23 cellular contexts compared by ENCODE assay signal in genomic region chr22:39974065-39974464, GRCh38. TPM values are rescaled to one million over a fixed set of nuclear protein-coding genes. Genes with fewer than 3 reads are reported as not detected.
DNase-seq lines count a peak whose midpoint lies in the region; ATAC-seq, FAIRE-seq and TF ChIP-seq lines count a peak whose summit lies in the region.
"Had no signal": no experiment of that assay in that cellular context is flagged by ENCODE, and none has a peak within 500 bp of the region (broad histone marks: within the 10 kb centered on the region; RNA-seq: fewer than 3 reads in every experiment).

No MANE protein-coding gene starts in this region.

- no peak for TF ChIP-seq EP300 in K562 (IDR thresholded peaks at IDR 0.05; ENCODE audit: low read length)

- no peak overlapping the region for H2AFZ ChIP-seq in K562 (ENCODE audit: low read depth, low read length)
- H2AFZ ChIP-seq: GM23248 had no signal

- no peak overlapping the region for H3K9ac ChIP-seq in K562 (ENCODE audit: insufficient read depth in 1 of 2, low read depth in 2 of 2, low read length in 2 of 2)
- H3K9ac ChIP-seq: GM23248 had no signal

- peaks cover 52% of the 10 kb centered on the region for H3K36me3 ChIP-seq in CD4-positive, CD25-positive, alpha-beta regulatory T cell (ENCODE audit: control insufficient read depth, insufficient read depth, low read length)
- peaks cover 43% of the 10 kb centered on the region for H3K36me3 ChIP-seq in CD8-positive, alpha-beta T cell (ENCODE audit: insufficient read depth, low read length)
- H3K36me3 ChIP-seq in K562 (ENCODE audit: control insufficient read depth, insufficient read depth, low read length) (peaks cover 43% of the 10 kb centered on the region; the same call in 2 of the 3 replicates), pancreas (no peaks in the 10 kb centered on the region)
- H3K36me3 ChIP-seq: BE2C had no signal

- no peak overlapping the region for H3K4me3 Mint-ChIP-seq in CD4-positive, CD25-positive, alpha-beta regulatory T cell
- no peak overlapping the region for H3K4me3 Mint-ChIP-seq in CD8-positive, alpha-beta T cell
- H3K4me3 Mint-ChIP-seq in stimulated activated effector memory CD8-positive, alpha-beta T cell treated with anti-CD3 and anti-CD28 coated beads, Interleukin-12 subunit alpha, Interleukin-12 subunit beta, amount 100 ng/mL, for 72 hours: no peak overlapping the region
- H3K4me3 Mint-ChIP-seq: CD4-positive, alpha-beta T cell; HFFc6; IgD-negative memory B cell had no signal

- in situ Hi-C loops in K562 (cut with MboI): no loop called here

- H3K27ac ChIP-seq in CD4-positive, CD25-positive, alpha-beta regulatory T cell (ENCODE audit: insufficient read depth, low read length, poor library complexity, severe bottlenecking): no peak overlapping the region
- no peak overlapping the region for H3K27ac ChIP-seq in CD8-positive, alpha-beta T cell (ENCODE audit: low read depth, low read length)
- H3K27ac ChIP-seq in K562 (ENCODE audit: extremely low read depth, low read depth, low read length) (no peak overlapping the region), pancreas (no peak overlapping the region)
- H3K27ac ChIP-seq: GM23248 had no signal

- no peaks in the 10 kb centered on the region for H3K4me1 ChIP-seq in CD4-positive, CD25-positive, alpha-beta regulatory T cell (ENCODE audit: control insufficient read depth, insufficient read depth, low read length, poor library complexity, severe bottlenecking)
- H3K4me1 ChIP-seq in CD8-positive, alpha-beta T cell (ENCODE audit: insufficient read depth, low read length): no peaks in the 10 kb centered on the region
- H3K4me1 ChIP-seq in K562 (replicated peaks in 1 of 2; ENCODE audit: control insufficient read depth in 2 of 2, insufficient read depth in 2 of 2, low read length in 2 of 2) (peaks cover 0 to 2% of the 10 kb centered on the region in 2 experiments; a peak in 1 of 5 replicates), pancreas (no peaks in the 10 kb centered on the region)
- H3K4me1 ChIP-seq: BE2C had no signal

- intact Hi-C loops in CD8-positive, alpha-beta T cell (cut with DNase I, micrococcal nuclease): loop anchor here in 1 of 2 experiments (5.0 kb wide), 1 partner anchor 33 kb away; no protein-coding TSS in a partner anchor
- intact Hi-C loops in K562 (cut with micrococcal nuclease) (no loop called here), pancreas (cut with DNase I) (no loop called here)

- peaks cover 49% of the 10 kb centered on the region for H3K36me3 Mint-ChIP-seq in CD4-positive, CD25-positive, alpha-beta regulatory T cell
- H3K36me3 Mint-ChIP-seq in CD8-positive, alpha-beta T cell: peaks cover 79% of the 10 kb centered on the region
- peaks cover 57% of the 10 kb centered on the region for H3K36me3 Mint-ChIP-seq in stimulated activated effector memory CD8-positive, alpha-beta T cell treated with anti-CD3 and anti-CD28 coated beads, Interleukin-12 subunit alpha, Interleukin-12 subunit beta, amount 100 ng/mL, for 72 hours

- CTCF ChIA-PET in CD8-positive, alpha-beta T cell (lab: Charles Lee): interaction anchor here (0.5 to 1.6 kb wide), 4 partner anchors 8 to 79 kb away, joined by 3 to 4 read pairs (median 3); no protein-coding TSS in a partner anchor
- CTCF ChIA-PET in K562 (lab: Yijun Ruan, JAX; ENCODE audit: low intra/inter-chr PET ratio): no interaction called here

- no peak overlapping the region for H3K4me2 ChIP-seq in K562 (ENCODE audit: insufficient read depth, low read length)

- TF ChIP-seq CTCF in CD8-positive, alpha-beta T cell (IDR thresholded peaks at IDR 0.05): no peak
- no peak for TF ChIP-seq CTCF in K562 (IDR thresholded peaks at IDR 0.05 in 2 of 3, conservative IDR thresholded peaks at IDR 0.05 in 1 of 3; ENCODE audit: insufficient read depth in 2 of 3, low read depth in 1 of 3, low read length in 3 of 3)
- TF ChIP-seq CTCF in pancreas (IDR thresholded peaks at IDR 0.05): no peak

- POLR2A ChIA-PET in CD8-positive, alpha-beta T cell (lab: Charles Lee): interaction anchor here (1.0 to 1.8 kb wide), 4 partner anchors 8 to 51 kb away, joined by 3 to 7 read pairs (median 4); no protein-coding TSS in a partner anchor
- POLR2A ChIA-PET in K562 (lab: Yijun Ruan, JAX): interaction anchor here (0.7 to 2.8 kb wide), 9 partner anchors 9 to 400 kb away, joined by 3 to 14 read pairs (median 5); no protein-coding TSS in a partner anchor

- H3K9me3 Mint-ChIP-seq in CD4-positive, CD25-positive, alpha-beta regulatory T cell: peaks cover 0 to 1% (median 0%) of the 10 kb centered on the region in 7 donors
- peaks cover under 1% of the 10 kb centered on the region for H3K9me3 Mint-ChIP-seq in CD8-positive, alpha-beta T cell
- H3K9me3 Mint-ChIP-seq in stimulated activated effector memory CD8-positive, alpha-beta T cell treated with anti-CD3 and anti-CD28 coated beads, Interleukin-12 subunit alpha, Interleukin-12 subunit beta, amount 100 ng/mL, for 72 hours: no peaks in the 10 kb centered on the region
- H3K9me3 Mint-ChIP-seq: CD4-positive, alpha-beta T cell; HFFc6; IgD-negative memory B cell had no signal

- TF ChIP-seq POLR2A in K562 (conservative IDR thresholded peaks at IDR 0.05): no peak

- H3K4me3 ChIP-seq in CD4-positive, CD25-positive, alpha-beta regulatory T cell (ENCODE audit: low read depth, low read length): no peak overlapping the region
- no peak overlapping the region for H3K4me3 ChIP-seq in CD8-positive, alpha-beta T cell (ENCODE audit: low read depth, low read length)
- H3K4me3 ChIP-seq in K562: no peak overlapping the region
- no peak overlapping the region for H3K4me3 ChIP-seq in pancreas
- H3K4me3 ChIP-seq: GM23248 had no signal

- no peak for DNase-seq in CD4-positive, CD25-positive, alpha-beta regulatory T cell
- DNase-seq in CD8-positive, alpha-beta T cell: no peak
- DNase-seq in K562 (ENCODE audit: extremely low read depth in 1 of 4, low spot score in 3 of 4) (no peak), pancreas (no peak)
- no peak for DNase-seq in stimulated activated effector memory CD8-positive, alpha-beta T cell treated with anti-CD3 and anti-CD28 coated beads, Interleukin-12 subunit alpha, Interleukin-12 subunit beta, amount 100 ng/mL, for 72 hours (ENCODE audit: low spot score in 2 of 2)
- DNase-seq: ACHN; BE2C; C1 segment of cervical spinal cord; CD4-positive, alpha-beta T cell; DMS153; DMS79; GDM1; GM23248; HCEC 1CT; HFFc6 had no signal

- peak overlapping the region in 2 of 3 donors; percentile 59 to 60 for H3K27ac Mint-ChIP-seq in CD4-positive, CD25-positive, alpha-beta regulatory T cell
- peak overlapping the region; percentile 86 for H3K27ac Mint-ChIP-seq in CD8-positive, alpha-beta T cell
- H3K27ac Mint-ChIP-seq in stimulated activated effector memory CD8-positive, alpha-beta T cell treated with anti-CD3 and anti-CD28 coated beads, Interleukin-12 subunit alpha, Interleukin-12 subunit beta, amount 100 ng/mL, for 72 hours: peak overlapping the region; percentile 88
- H3K27ac Mint-ChIP-seq: HFFc6, IgD-negative memory B cell had no signal

- no peaks in the 10 kb centered on the region for H3K27me3 Mint-ChIP-seq in CD4-positive, CD25-positive, alpha-beta regulatory T cell
- no peaks in the 10 kb centered on the region for H3K27me3 Mint-ChIP-seq in CD8-positive, alpha-beta T cell (ENCODE audit: low read depth)
- H3K27me3 Mint-ChIP-seq: CD4-positive, alpha-beta T cell had no signal

- BruUV-seq in K562 (replicated peaks; lab: Mats Ljungman, UMichigan): no TSS peak

- H3K79me2 ChIP-seq in K562 (ENCODE audit: control insufficient read depth, insufficient read depth, low read length): no peaks in the 10 kb centered on the region

- H3K4me1 Mint-ChIP-seq in CD4-positive, CD25-positive, alpha-beta regulatory T cell: peaks cover 0 to 4% (median under 1%) of the 10 kb centered on the region in 4 donors
- peaks cover 7% of the 10 kb centered on the region for H3K4me1 Mint-ChIP-seq in CD8-positive, alpha-beta T cell (ENCODE audit: low read depth)
- peaks cover 16% of the 10 kb centered on the region for H3K4me1 Mint-ChIP-seq in stimulated activated effector memory CD8-positive, alpha-beta T cell treated with anti-CD3 and anti-CD28 coated beads, Interleukin-12 subunit alpha, Interleukin-12 subunit beta, amount 100 ng/mL, for 72 hours
- H3K4me1 Mint-ChIP-seq: IgD-negative memory B cell had no signal

- TF ChIP-seq RAD21 in K562 (CRISPR knock-in tag; conservative IDR thresholded peaks at IDR 0.05 in 1 of 2, IDR thresholded peaks at IDR 0.05 in 1 of 2): no peak

- FAIRE-seq in K562 (lab: Jason Lieb, UNC) (no peak), pancreas (lab: Jason Lieb, UNC) (no peak)
- FAIRE-seq: A204.1, GM12892, GM18507, H54, HTR-8/SVneo had no signal

- 74% methylated on average over 4 of the region's 5 CpGs for WGBS in K562 (ENCODE audit: insufficient coverage, low coverage, missing lambda C conversion rate)
- 45 to 58% methylated on average over 5 of the region's 5 CpGs for WGBS in pancreas, 2 donors

- H3K9me1 ChIP-seq in K562 (ENCODE audit: control insufficient read depth, insufficient read depth, low read length): no peaks in the 10 kb centered on the region

- no peaks in the 10 kb centered on the region for H3K9me3 ChIP-seq in CD4-positive, CD25-positive, alpha-beta regulatory T cell (ENCODE audit: control insufficient read depth in 2 of 2, low read length in 2 of 2)
- H3K9me3 ChIP-seq in CD8-positive, alpha-beta T cell (ENCODE audit: low read length): no peaks in the 10 kb centered on the region
- no peaks in the 10 kb centered on the region for H3K9me3 ChIP-seq in K562 (replicated peaks; ENCODE audit: control insufficient read depth, insufficient read depth, low read depth, low read length)
- H3K9me3 ChIP-seq in pancreas: no peaks in the 10 kb centered on the region
- H3K9me3 ChIP-seq: BE2C had no signal

- no peaks in the 10 kb centered on the region for H3K27me3 ChIP-seq in CD4-positive, CD25-positive, alpha-beta regulatory T cell (ENCODE audit: control insufficient read depth, insufficient read depth, low read length)
- H3K27me3 ChIP-seq in CD8-positive, alpha-beta T cell (ENCODE audit: insufficient read depth, low read length): no peaks in the 10 kb centered on the region
- H3K27me3 ChIP-seq in K562 (ENCODE audit: control insufficient read depth in 2 of 2, insufficient read depth in 2 of 2, low read length in 2 of 2): no peaks in the 10 kb centered on the region
- H3K27me3 ChIP-seq in pancreas: no peaks in the 10 kb centered on the region

- no peaks in the 10 kb centered on the region for H4K20me1 ChIP-seq in K562 (replicated peaks; ENCODE audit: control insufficient read depth, insufficient read depth, low read length)

- ATAC-seq in CD4-positive, CD25-positive, alpha-beta regulatory T cell (ENCODE audit: low read depth in 2 of 2): no peak
- ATAC-seq in CD8-positive, alpha-beta T cell: no peak
- ATAC-seq in K562 (no peak), HG03520 (IDR thresholded peaks at IDR 0.05; ENCODE audit: unreplicated experiment) (no peak), pancreas (no peak)
- ATAC-seq in stimulated activated effector memory CD8-positive, alpha-beta T cell treated with anti-CD3 and anti-CD28 coated beads, Interleukin-12 subunit alpha, Interleukin-12 subunit beta, amount 100 ng/mL, for 72 hours: no peak

RNA-seq across cellular contexts. Expression of gene TMA7B, which starts 13.9 kb away (rescaled TPM):
- total RNA-seq in CD4-positive, CD25-positive, alpha-beta regulatory T cell: 13.0 TPM
- 1 to 10 TPM in 3 of 4 donors, under 1 TPM in 1; 0.91 to 1.8 (median 1.5) TPM for polyA plus RNA-seq in CD4-positive, CD25-positive, alpha-beta regulatory T cell
- 10 to 100 TPM in 1 of 2 experiments, 1 to 10 TPM in 1; 9.0 to 12.0 TPM for total RNA-seq in CD8-positive, alpha-beta T cell
- 16.1 and 33.1 TPM in 2 replicates for total RNA-seq in K562 (2011; cell fraction: chromatin; rRNA removed; ENCODE audit: low replicate concordance)
- 8.2 and 8.4 TPM in 2 replicates for total RNA-seq in K562 (2011; cell fraction: nucleolus; rRNA removed)
- total RNA-seq in K562 (2011; cell fraction: nucleoplasm; rRNA removed): 15.8 and 17.9 TPM in 2 replicates
- total RNA-seq in K562 (2014; rRNA removed): 12.0 and 14.2 TPM in 2 replicates
- total RNA-seq in K562 (2014; rRNA removed; fragmentation: Illumina TruSeq; extraction: Trizol): 13.9 and 17.0 TPM in 2 replicates
- 5.3 and 5.6 TPM in 2 replicates for total RNA-seq in K562 (2015; rRNA removed; fragmentation: Illumina TruSeq; extraction: Trizol)
- total RNA-seq in K562 (2021): 11.2 and 12.8 TPM in 2 replicates
- polyA plus RNA-seq in K562 (2011; rRNA removed): 3.2 and 10.9 TPM in 2 replicates
- polyA plus RNA-seq in K562 (2011; cell fraction: cytosol; rRNA removed): 1.0 and 1.5 TPM in 2 replicates
- 1.7 and 4.9 TPM in 2 replicates for polyA plus RNA-seq in K562 (2011; cell fraction: nucleus; rRNA removed)
- polyA plus RNA-seq in K562 (2012): 4.9 and 8.2 TPM in 2 replicates
- polyA plus RNA-seq in K562 (2014; fragmentation: Illumina TruSeq; extraction: Trizol): 9.4 and 11.8 TPM in 2 replicates
- polyA plus RNA-seq in K562 (2014; fragmentation: Nextera tagmentation; extraction: Ambion mirVana): 1 to 10 TPM; 5.7 to 8.7 TPM
- polyA plus RNA-seq in K562 (2014; rRNA removed): 13.2 and 14.5 TPM in 2 replicates
- 4.7 and 10.9 TPM in 2 replicates for polyA minus RNA-seq in K562 (2011; rRNA and poly(A)+ RNA removed)
- 1.0 and 3.1 TPM in 2 replicates for polyA minus RNA-seq in K562 (2011; cell fraction: cytosol; rRNA and poly(A)+ RNA removed)
- 2.2 and 2.6 TPM in 2 replicates for polyA minus RNA-seq in K562 (2011; cell fraction: nucleus; rRNA and poly(A)+ RNA removed)
- under 1 TPM in 2 of 6 donors, not detected in 4; 0.13 to 0.17 TPM for total RNA-seq in pancreas
- not detected for polyA plus RNA-seq in pancreas
- total RNA-seq: Daoy, GM23248, HFFc6 had no signal
- polyA plus RNA-seq: GM23248 had no signal

RNA-seq across cellular contexts. Expression of gene FAM83F, which starts 20.7 kb away (rescaled TPM):
- 3.2 TPM for total RNA-seq in CD4-positive, CD25-positive, alpha-beta regulatory T cell
- under 1 TPM in 3 of 4 donors, not detected in 1; 0.01 to 0.05 (median 0.03) TPM for polyA plus RNA-seq in CD4-positive, CD25-positive, alpha-beta regulatory T cell
- total RNA-seq in CD8-positive, alpha-beta T cell: 10 to 100 TPM; 17.6 to 23.5 TPM
- 0.04 and 0.25 TPM in 2 replicates for total RNA-seq in K562 (2011; cell fraction: chromatin; rRNA removed; ENCODE audit: low replicate concordance)
- total RNA-seq in K562 (2011; cell fraction: nucleolus; rRNA removed): under 0.01 and 0.17 TPM in 2 replicates
- total RNA-seq in K562 (2011; cell fraction: nucleoplasm; rRNA removed): 0.07 and 0.15 TPM in 2 replicates
- total RNA-seq in K562 (2014; rRNA removed) (0.04 and 0.05 TPM in 2 replicates), K562 (2014; rRNA removed; fragmentation: Illumina TruSeq; extraction: Trizol) (0.03 and 0.04 TPM in 2 replicates), K562 (2015; rRNA removed; fragmentation: Illumina TruSeq; extraction: Trizol) (under 0.01 and 0.04 TPM in 2 replicates), K562 (2021) (0.07 and 0.13 TPM in 2 replicates), pancreas (10 to 100 TPM; 12.1 to 19.8 (median 16.8) TPM)
- polyA plus RNA-seq in K562 (2011; rRNA removed) (0.03 and 0.10 TPM in 2 replicates), K562 (2014; fragmentation: Illumina TruSeq; extraction: Trizol) (0.03 TPM in 1 of 2 replicates, not detected in the other), K562 (2014; fragmentation: Nextera tagmentation; extraction: Ambion mirVana) (under 1 TPM in 1 of 2 experiments, not detected in 1; 0.01 TPM), K562 (2014; rRNA removed) (0.04 and 0.05 TPM in 2 replicates), pancreas (1 to 10 TPM; 4.9 to 5.1 TPM)
- 0.01 and 0.03 TPM in 2 replicates for polyA plus RNA-seq in K562 (2011; cell fraction: cytosol; rRNA removed)
- polyA plus RNA-seq in K562 (2011; cell fraction: nucleus; rRNA removed): 0.03 and 0.18 TPM in 2 replicates
- polyA plus RNA-seq in K562 (2012): 0.01 and 0.07 TPM in 2 replicates
- 0.06 and 0.07 TPM in 2 replicates for polyA minus RNA-seq in K562 (2011; rRNA and poly(A)+ RNA removed)
- not detected in 2 replicates for polyA minus RNA-seq in K562 (2011; cell fraction: cytosol; rRNA and poly(A)+ RNA removed)
- 0.11 and 0.67 TPM in 2 replicates for polyA minus RNA-seq in K562 (2011; cell fraction: nucleus; rRNA and poly(A)+ RNA removed)
- total RNA-seq: GM23248, HFFc6 had no signal
- polyA plus RNA-seq: GM23248, IgD-negative memory B cell had no signal

Comparison
In these comparisons a context has a peak if more than half of its experiments do, and no peak if none do; other contexts are left out.
1. RNA of gene TMA7B, which starts 13.9 kb away (total RNA-seq): 5.3 to 33.1 TPM in K562, 13.0 TPM in CD4-positive, CD25-positive, alpha-beta regulatory T cell (single experiment) and 9.0 to 12.0 TPM in CD8-positive, alpha-beta T cell; 0.13 to 0.17 TPM in pancreas; every median in the first group is over 4 times any median in the second.
2. Peak in every context shown above with its lines, with median percentiles within 50 percentile points of each other: H3K27ac Mint-ChIP-seq.